Comparison of ENCODE assay signal across 12 cellular contexts in the genomic region with DNA sequence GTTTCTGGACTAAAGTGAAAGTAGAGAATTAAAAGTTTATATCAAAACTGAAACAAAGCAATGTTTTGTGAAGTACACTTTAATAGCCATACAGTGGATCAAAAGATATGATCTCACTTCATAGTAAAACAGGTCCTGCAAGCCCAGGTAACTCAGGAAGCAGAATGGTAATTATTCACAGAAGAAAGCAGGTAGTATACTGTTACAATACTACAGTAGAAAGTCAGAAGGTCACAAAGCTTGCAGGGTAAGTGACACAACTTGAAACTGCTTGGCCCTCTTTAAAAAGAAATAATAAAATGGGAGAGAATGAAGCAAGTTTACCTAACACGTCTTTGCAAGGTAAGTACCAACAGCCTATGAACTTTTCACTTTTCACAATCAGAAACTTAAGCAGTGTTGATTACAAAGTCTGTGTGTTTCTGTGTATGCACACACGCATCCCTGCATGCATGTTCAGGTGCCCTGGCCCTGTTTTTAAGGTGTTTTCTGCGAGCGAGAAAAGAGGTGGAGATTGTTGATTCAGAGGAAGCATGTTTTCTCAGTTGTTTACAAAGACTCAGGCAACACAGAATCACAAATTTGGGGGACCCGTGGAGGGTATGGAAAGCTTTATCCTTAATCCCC. TPM values are rescaled to one million over a fixed set of nuclear protein-coding genes. Genes with fewer than 3 reads are reported as not detected.
DNase-seq lines count a peak whose midpoint lies in the region; ATAC-seq and TF ChIP-seq lines count a peak whose summit lies in the region.
"Had no signal": no experiment of that assay in that cellular context is flagged by ENCODE, and none has a peak within 500 bp of the region (broad histone marks: within the 10 kb centered on the region; RNA-seq: fewer than 3 reads in every experiment).

NAALADL2 (plus strand) TSS at position 226 of the 627 bp plus-strand sequence.

- no peaks in the 10 kb centered on the region for H3K4me1 Mint-ChIP-seq in natural killer cell

- peak within 1 kb of the TSS; percentile 24; the same call in 1 of the 2 replicates for H3K9ac ChIP-seq in HUES64 (ENCODE audit: low read depth, low read length)
- H3K9ac ChIP-seq in skeletal muscle tissue (ENCODE audit: low read depth in 1 of 3, low read length in 3 of 3), result no peak within 1 kb of the TSS

- H3K4me1 ChIP-seq in HUES64 (ENCODE audit: insufficient read depth, low read length), result peaks cover 18% of the 10 kb centered on the region
- no peaks in the 10 kb centered on the region for H3K4me1 ChIP-seq in skeletal muscle tissue (ENCODE audit: control insufficient read depth in 3 of 3, insufficient read depth in 3 of 3, low read length in 3 of 3)

- peaks cover 8 to 13% of the 10 kb centered on the region in 2 donors for H3K9me3 Mint-ChIP-seq in natural killer cell
- H3K9me3 Mint-ChIP-seq: activated T-helper 2 cell treated with anti-CD3 and anti-CD28 coated beads, Interferon-gamma antibody, Interleukin-2, Interleukin-4, amounts not matched to agents 10 μg/mL and 5 μg/mL and 100 μg/mL, durations not matched to agents 14 hours and 24 hours and 36 hours had no signal

- H3K27me3 ChIP-seq in HUES64 (ENCODE audit: insufficient read depth, low read length) (no peaks in the 10 kb centered on the region), skeletal muscle tissue (ENCODE audit: control insufficient read depth in 3 of 3, insufficient read depth in 3 of 3, low read length in 3 of 3) (no peaks in the 10 kb centered on the region)

- no peak for ATAC-seq in natural killer cell
- ATAC-seq in GM21619 (IDR thresholded peaks at IDR 0.05; ENCODE audit: unreplicated experiment), result no peak

- H3K4me3 ChIP-seq in HUES64 (ENCODE audit: low read length) (no peak within 1 kb of the TSS), skeletal muscle tissue (ENCODE audit: low read length in 3 of 3) (no peak within 1 kb of the TSS)

- no peaks in the 10 kb centered on the region for H3K27me3 Mint-ChIP-seq in natural killer cell (ENCODE audit: low read depth in 2 of 2)

- intact Hi-C loops in natural killer cell (cut with micrococcal nuclease), result no loop called here

- 81% methylated on average over 4 of the region's 5 CpGs for WGBS in HUES64

- no peak within 1 kb of the TSS for H3K4me3 Mint-ChIP-seq in natural killer cell

- H3K27ac Mint-ChIP-seq in natural killer cell, result no peak within 1 kb of the TSS
- H3K27ac Mint-ChIP-seq: activated T-helper 2 cell treated with anti-CD3 and anti-CD28 coated beads, Interferon-gamma antibody, Interleukin-2, Interleukin-4, amounts not matched to agents 10 μg/mL and 5 μg/mL and 100 μg/mL, durations not matched to agents 14 hours and 24 hours and 36 hours had no signal

- H3K36me3 Mint-ChIP-seq in natural killer cell, result no peaks in the 10 kb centered on the region

- no peak within 1 kb of the TSS for H3K27ac ChIP-seq in HUES64 (ENCODE audit: low read depth, low read length)
- H3K27ac ChIP-seq in skeletal muscle tissue (ENCODE audit: low read depth, low read length), result no peak within 1 kb of the TSS

- DNase-seq in NCI-H526 (lab: John Stamatoyannopoulos, UW) (peak; percentile 73 to 78), kidney tubule cell (ENCODE audit: low spot score) (peak; percentile 62), midbrain (lab: John Stamatoyannopoulos, UW) (no peak), natural killer cell (no peak)
- no peak for DNase-seq in activated CD8-positive, alpha-beta memory T cell treated with anti-CD3 and anti-CD28 coated beads, Interleukin-2, amount 50 U/mL, for 48 hours
- DNase-seq: cortex of kidney, H7, SHP77 treated with DMSO at 0.1 percent for 48 hours had no signal

- H3K9me3 ChIP-seq in HUES64 (ENCODE audit: insufficient read depth, low read depth, low read length), result no peaks in the 10 kb centered on the region
- H3K9me3 ChIP-seq in skeletal muscle tissue (ENCODE audit: control insufficient read depth in 3 of 3, low read length in 3 of 3), result no peaks in the 10 kb centered on the region

- no peak for TF ChIP-seq CTCF in natural killer cell (IDR thresholded peaks at IDR 0.05)

- H3K36me3 ChIP-seq in HUES64 (ENCODE audit: insufficient read depth, low read length) (no peaks in the 10 kb centered on the region), skeletal muscle tissue (ENCODE audit: control insufficient read depth in 3 of 3, insufficient read depth in 3 of 3, low read length in 3 of 3) (no peaks in the 10 kb centered on the region)

RNA-seq across cellular contexts. Expression of gene NAALADL2, which starts in this region (rescaled TPM):
- 0.55 TPM for polyA plus RNA-seq in HUES64 (2013, experiment 1 of 2)
- polyA plus RNA-seq in HUES64 (2013, experiment 2 of 2), result 1.4 TPM
- total RNA-seq in skeletal muscle tissue (17.7 TPM), natural killer cell (not detected)
- total RNA-seq: activated T-helper 2 cell treated with anti-CD3 and anti-CD28 coated beads, Interferon-gamma antibody, Interleukin-2, Interleukin-4, amounts not matched to agents 10 μg/mL and 5 μg/mL and 100 μg/mL, durations not matched to agents 14 hours and 24 hours and 36 hours had no signal

Comparison
In these comparisons a context has a peak if more than half of its experiments do, and no peak if none do; other contexts are left out.
1. RNA of gene NAALADL2 (total RNA-seq): 17.7 TPM in skeletal muscle tissue (single experiment); not detected in natural killer cell; every median in the first group is over 10 times any median in the second.
2. DNase-seq: peak in NCI-H526 (2 of 2) and kidney tubule cell (single experiment); none in midbrain (single experiment), natural killer cell (single experiment) and activated CD8-positive, alpha-beta memory T cell treated with anti-CD3 and anti-CD28 coated beads, Interleukin-2, amount 50 U/mL, for 48 hours (single experiment).